In the genomic region with DNA sequence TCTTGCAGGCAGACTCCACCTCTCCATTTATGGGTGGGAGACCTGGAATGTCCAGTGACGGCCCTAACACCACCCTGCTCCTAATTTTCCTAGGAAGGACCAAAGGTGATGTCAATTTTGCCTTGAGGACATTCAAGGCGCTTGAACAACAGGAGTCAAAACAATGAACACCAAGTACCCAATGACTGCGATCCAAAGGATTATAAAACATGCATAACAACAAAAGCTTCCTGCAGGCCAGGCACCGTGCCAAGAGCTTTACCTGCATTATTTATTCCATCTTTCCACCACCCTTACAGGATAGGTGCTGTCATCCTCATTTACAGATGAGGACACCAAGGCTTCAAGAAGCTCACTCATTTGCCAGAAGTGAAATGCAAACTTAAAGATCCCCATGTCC, we compare ENCODE assay signal across 13 cellular contexts. TPM values are rescaled to one million over a fixed set of nuclear protein-coding genes. Genes with fewer than 3 reads are reported as not detected.
DNase-seq lines count a peak whose midpoint lies in the region; ATAC-seq and TF ChIP-seq lines count a peak whose summit lies in the region.
"Had no signal": no experiment of that assay in that cellular context is flagged by ENCODE, and none has a peak within 500 bp of the region (broad histone marks: within the 10 kb centered on the region; RNA-seq: fewer than 3 reads in every experiment).

No MANE protein-coding gene starts in this region.

- H3K9me2 ChIP-seq in OCI-LY7 (ENCODE audit: insufficient read depth, low read length) = no peaks in the 10 kb centered on the region

- no peaks in the 10 kb centered on the region for H3K27me3 ChIP-seq in CD4-positive, CD25-positive, alpha-beta regulatory T cell (ENCODE audit: control insufficient read depth, insufficient read depth, low read length)
- H3K27me3 ChIP-seq in iPS-20b (ENCODE audit: insufficient read depth, low read length) (no peaks in the 10 kb centered on the region), thyroid gland (no peaks in the 10 kb centered on the region), brain microvascular endothelial cell (replicated peaks) (no peaks in the 10 kb centered on the region)

- no peak overlapping the region for H2AFZ ChIP-seq in OCI-LY7 (ENCODE audit: low read length)

- WGBS in thyroid gland, 2 donors = 79 to 89% methylated on average over 4 of the region's 4 CpGs

- H3K4me3 ChIP-seq in CD4-positive, CD25-positive, alpha-beta regulatory T cell (ENCODE audit: low read depth, low read length) = no peak overlapping the region
- H3K4me3 ChIP-seq in OCI-LY7 (ENCODE audit: low read depth, low read length, poor library complexity, severe bottlenecking) = no peak overlapping the region
- no peak overlapping the region for H3K4me3 ChIP-seq in iPS-20b (ENCODE audit: low read length)
- no peak overlapping the region for H3K4me3 ChIP-seq in thyroid gland (replicated peaks in 1 of 3)
- H3K4me3 ChIP-seq in brain microvascular endothelial cell (ENCODE audit: low read depth, low read length) = no peak overlapping the region

- POLR2A ChIA-PET in OCI-LY7 (lab: Charles Lee) = interaction anchor here (0.7 to 3.7 kb wide), 3 partner anchors 12 to 158 kb away, joined by 3 to 17 read pairs (median 3); no protein-coding TSS in a partner anchor

- no peak overlapping the region for H3K27ac ChIP-seq in CD4-positive, CD25-positive, alpha-beta regulatory T cell (ENCODE audit: insufficient read depth, low read length, poor library complexity, severe bottlenecking)
- H3K27ac ChIP-seq in OCI-LY7 (ENCODE audit: low read depth, low read length, poor library complexity, severe bottlenecking) (peak overlapping the region; percentile 100), iPS-20b (ENCODE audit: low read length) (peak overlapping the region; percentile 19), thyroid gland (no peak overlapping the region), brain microvascular endothelial cell (no peak overlapping the region)
- H3K27ac ChIP-seq: HL-60 had no signal

- no peaks in the 10 kb centered on the region for H3K9me3 ChIP-seq in CD4-positive, CD25-positive, alpha-beta regulatory T cell (ENCODE audit: control insufficient read depth in 2 of 2, low read length in 2 of 2)
- no peaks in the 10 kb centered on the region; the same call in 1 of the 2 replicates for H3K9me3 ChIP-seq in OCI-LY7 (ENCODE audit: low read length)
- no peaks in the 10 kb centered on the region for H3K9me3 ChIP-seq in iPS-20b (ENCODE audit: insufficient read depth, low read depth, low read length)
- H3K9me3 ChIP-seq in thyroid gland = no peaks in the 10 kb centered on the region

- H3K36me3 ChIP-seq in CD4-positive, CD25-positive, alpha-beta regulatory T cell (ENCODE audit: control insufficient read depth, insufficient read depth, low read length) = no peaks in the 10 kb centered on the region
- H3K36me3 ChIP-seq in OCI-LY7 (ENCODE audit: insufficient read depth, low read length) (0 out of 2 replicates have a peak, but pooled peaks cover 12% of the 10 kb centered on the region), iPS-20b (ENCODE audit: insufficient read depth, low read depth, low read length) (no peaks in the 10 kb centered on the region), thyroid gland (no peaks in the 10 kb centered on the region), brain microvascular endothelial cell (replicated peaks) (no peaks in the 10 kb centered on the region)

- peak overlapping the region; percentile 99; the same call in 1 of the 2 replicates for H3K4me2 ChIP-seq in OCI-LY7 (ENCODE audit: low read length)

- H3K4me1 Mint-ChIP-seq in CD4-positive, CD25-positive, alpha-beta regulatory T cell = peaks cover 35 to 74% (median 53%) of the 10 kb centered on the region in 4 donors

- H3K79me2 ChIP-seq in OCI-LY7 (ENCODE audit: insufficient read depth, low read depth, low read length) = peaks cover 10% of the 10 kb centered on the region; the same call in 1 of the 2 replicates

- no peak for TF ChIP-seq POLR2A in thyroid gland (IDR thresholded peaks at IDR 0.05)

- H3K4me3 Mint-ChIP-seq in CD4-positive, CD25-positive, alpha-beta regulatory T cell = peak overlapping the region; percentile 51 to 81 (median 62)

- no peak overlapping the region for H3K9ac ChIP-seq in iPS-20b (ENCODE audit: low read depth, low read length)

- in situ Hi-C loops in brain microvascular endothelial cell (cut with HindIII; ENCODE audit: low pct_ligation_motif_present, low sequenced_read_pairs) = no loop called here

- CTCF ChIA-PET in OCI-LY7 (lab: Charles Lee; ENCODE audit: unreplicated experiment) = no interaction called here

- H3K36me3 Mint-ChIP-seq in CD4-positive, CD25-positive, alpha-beta regulatory T cell = peaks cover 9% of the 10 kb centered on the region

- DNase-seq in CD4-positive, CD25-positive, alpha-beta regulatory T cell = no peak
- peak; percentile 54 for DNase-seq in DMS79 treated with DMSO at 0.1 percent for 48 hours (lab: John Stamatoyannopoulos, UW)
- DNase-seq in OCI-LY7 (ENCODE audit: low spot score) = no peak
- DNase-seq in thyroid gland = no peak
- no peak for DNase-seq in brain microvascular endothelial cell
- DNase-seq: activated T-cell treated with anti-CD3 and anti-CD28 coated beads, Interleukin-2, amount 50 U/mL, for 48 hours; cortex of kidney; foreskin melanocyte; kidney; stimulated activated CD4-positive, alpha-beta T cell treated with anti-CD3 and anti-CD28 coated beads, Interleukin-12 subunit alpha, Interleukin-12 subunit beta, amount 100 ng/mL, for 4 hours had no signal

- H4K20me1 ChIP-seq in OCI-LY7 (ENCODE audit: insufficient read depth, low read length) = no peaks in the 10 kb centered on the region

- ATAC-seq in CD4-positive, CD25-positive, alpha-beta regulatory T cell (ENCODE audit: low read depth in 2 of 2) = no peak
- ATAC-seq in HG03432 (IDR thresholded peaks at IDR 0.05; ENCODE audit: unreplicated experiment) = no peak

- no peaks in the 10 kb centered on the region for H3K27me3 Mint-ChIP-seq in CD4-positive, CD25-positive, alpha-beta regulatory T cell

- no TSS peak for BruUV-seq in OCI-LY7 (replicated peaks; lab: Mats Ljungman, UMichigan)

- H3K9me3 Mint-ChIP-seq in CD4-positive, CD25-positive, alpha-beta regulatory T cell = no peaks in the 10 kb centered on the region

- H3K4me1 ChIP-seq in CD4-positive, CD25-positive, alpha-beta regulatory T cell (ENCODE audit: control insufficient read depth, insufficient read depth, low read length, poor library complexity, severe bottlenecking) = peaks cover 34% of the 10 kb centered on the region
- H3K4me1 ChIP-seq in OCI-LY7 (ENCODE audit: insufficient read depth, low read length, poor library complexity, severe bottlenecking) = peaks cover 78% of the 10 kb centered on the region
- peaks cover 33% of the 10 kb centered on the region for H3K4me1 ChIP-seq in iPS-20b (ENCODE audit: insufficient read depth, low read length)
- H3K4me1 ChIP-seq in thyroid gland = peaks cover 32 to 35% of the 10 kb centered on the region in 2 donors

- intact Hi-C loops in OCI-LY7 (cut with micrococcal nuclease; ENCODE audit: unreplicated experiment) (loop anchor here (5.0 to 10.0 kb wide), 2 partner anchors 50 to 523 kb away; a partner anchor contains a TSS), thyroid gland (cut with DNase I) (no loop called here)

- peak overlapping the region; percentile 69 to 88 (median 73) for H3K27ac Mint-ChIP-seq in CD4-positive, CD25-positive, alpha-beta regulatory T cell

- TF ChIP-seq CTCF in OCI-LY7 (conservative IDR thresholded peaks at IDR 0.05; ENCODE audit: low read length) (no peak), thyroid gland (IDR thresholded peaks at IDR 0.05) (no peak), brain microvascular endothelial cell (IDR thresholded peaks at IDR 0.05; ENCODE audit: low read depth, low read length, missing control alignments) (no peak)

RNA-seq across cellular contexts. Expression of a gene that starts 15.2 kb away (rescaled TPM):
- total RNA-seq in CD4-positive, CD25-positive, alpha-beta regulatory T cell = 203 TPM
- 100 to 1,000 TPM; 108 to 126 (median 110) TPM for polyA plus RNA-seq in CD4-positive, CD25-positive, alpha-beta regulatory T cell
- total RNA-seq in OCI-LY7 (2014; rRNA removed; shearing (Covaris generic)) = 54.8 and 77.7 TPM in 2 replicates
- total RNA-seq in OCI-LY7 (2022) (102 and 108 TPM in 2 replicates), thyroid gland (10 to 100 TPM; 38.7 to 70.1 (median 43.1) TPM)

Comparison
In these comparisons a context has a peak if more than half of its experiments do, and no peak if none do; other contexts are left out.
1. H3K27ac ChIP-seq: peak in OCI-LY7 (single experiment) and iPS-20b (single experiment); none in CD4-positive, CD25-positive, alpha-beta regulatory T cell (single experiment), thyroid gland (0 of 3) and brain microvascular endothelial cell (single experiment).